8 cellular contexts compared by ENCODE assay signal in the genomic region with DNA sequence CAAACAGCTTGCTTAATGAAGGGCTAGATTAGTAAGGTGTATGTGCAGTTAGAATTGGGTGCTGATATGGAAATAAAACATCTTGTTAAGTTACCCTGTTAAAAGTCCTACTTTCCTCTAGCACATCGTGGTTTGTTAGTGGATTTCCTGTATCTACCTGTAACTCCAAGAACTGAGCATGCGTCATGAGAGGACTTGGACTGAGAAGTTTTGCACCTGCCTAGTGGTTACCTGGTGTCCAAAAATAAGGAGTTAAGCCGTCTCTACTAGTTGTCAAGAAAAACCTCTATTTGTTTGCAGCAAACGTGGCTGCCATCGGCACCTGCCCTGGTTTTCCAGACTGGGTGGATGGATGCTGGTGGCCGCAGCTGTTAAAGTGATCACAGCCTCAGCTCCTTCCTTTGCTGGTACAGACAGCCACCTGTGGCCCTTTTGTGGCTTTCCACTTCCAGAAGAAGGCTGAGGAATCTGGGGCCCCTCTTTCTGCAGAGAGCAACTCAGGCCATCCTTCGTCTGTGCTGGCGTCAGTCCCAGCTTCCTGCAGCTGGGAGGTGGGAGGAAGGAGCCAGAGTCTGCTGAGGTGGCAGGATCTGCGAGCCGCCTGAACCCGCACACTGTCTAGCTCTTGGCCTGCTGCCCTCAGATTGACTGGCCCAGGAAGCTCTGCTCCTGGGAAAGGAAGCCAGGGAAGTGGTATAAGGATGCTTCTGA. TPM values are rescaled to one million over a fixed set of nuclear protein-coding genes. Genes with fewer than 3 reads are reported as not detected.
DNase-seq lines count a peak whose midpoint lies in the region; ATAC-seq and TF ChIP-seq lines count a peak whose summit lies in the region.

No MANE protein-coding gene starts in this region.

- no peak overlapping the region for H3K4me3 ChIP-seq in upper lobe of right lung

- no peaks in the 10 kb centered on the region for H3K27me3 ChIP-seq in upper lobe of right lung

- TF ChIP-seq CTCF in upper lobe of right lung (IDR thresholded peaks at IDR 0.05), result no peak

- peaks cover 42% of the 10 kb centered on the region for H3K4me1 ChIP-seq in upper lobe of right lung

- H3K9me3 ChIP-seq in upper lobe of right lung, result no peaks in the 10 kb centered on the region

- H3K36me3 ChIP-seq in upper lobe of right lung, result no peaks in the 10 kb centered on the region

- peak; percentile 42 for DNase-seq in activated effector memory CD4-positive, alpha-beta T cell treated with anti-CD3 and anti-CD28 coated beads, Interleukin-2, amount 50 U/mL, for 16 hours
- DNase-seq in activated effector memory CD4-positive, alpha-beta T cell treated with Interleukin-2 at 50 U/mL for 16 hours, result no peak
- peak; percentile 63 for DNase-seq in UCSD-AML1 (lab: John Stamatoyannopoulos, UW; ENCODE audit: unreplicated experiment)
- DNase-seq in iris pigment epithelial cell (ENCODE audit: low read depth), result peak; percentile 81
- no peak for DNase-seq in upper lobe of right lung
- no peak for DNase-seq in activated T-cell treated with anti-CD3 and anti-CD28 coated beads for 4 hours

- H3K27ac ChIP-seq in upper lobe of right lung, result peak overlapping the region; percentile 24

- intact Hi-C loops in upper lobe of right lung (cut with DNase I), result no loop called here

- peak; percentile 8 for ATAC-seq in upper lobe of right lung
- no peak for ATAC-seq in HG02588 (IDR thresholded peaks at IDR 0.05; ENCODE audit: unreplicated experiment)
- no peak for ATAC-seq in GM18861 (IDR thresholded peaks at IDR 0.05; ENCODE audit: unreplicated experiment)

RNA-seq across cellular contexts. Expression of a gene that starts 56.8 kb away (rescaled TPM):
- 39.5 TPM for total RNA-seq in upper lobe of right lung

Comparison
In these comparisons a context has a peak if more than half of its experiments do, and no peak if none do; other contexts are left out.
1. DNase-seq: peak in activated effector memory CD4-positive, alpha-beta T cell treated with anti-CD3 and anti-CD28 coated beads, Interleukin-2, amount 50 U/mL, for 16 hours (single experiment), UCSD-AML1 (single experiment) and iris pigment epithelial cell (single experiment); none in activated effector memory CD4-positive, alpha-beta T cell treated with Interleukin-2 at 50 U/mL for 16 hours (single experiment), upper lobe of right lung (single experiment) and activated T-cell treated with anti-CD3 and anti-CD28 coated beads for 4 hours (single experiment).